11 cellular contexts compared by ENCODE assay signal in the genomic region with DNA sequence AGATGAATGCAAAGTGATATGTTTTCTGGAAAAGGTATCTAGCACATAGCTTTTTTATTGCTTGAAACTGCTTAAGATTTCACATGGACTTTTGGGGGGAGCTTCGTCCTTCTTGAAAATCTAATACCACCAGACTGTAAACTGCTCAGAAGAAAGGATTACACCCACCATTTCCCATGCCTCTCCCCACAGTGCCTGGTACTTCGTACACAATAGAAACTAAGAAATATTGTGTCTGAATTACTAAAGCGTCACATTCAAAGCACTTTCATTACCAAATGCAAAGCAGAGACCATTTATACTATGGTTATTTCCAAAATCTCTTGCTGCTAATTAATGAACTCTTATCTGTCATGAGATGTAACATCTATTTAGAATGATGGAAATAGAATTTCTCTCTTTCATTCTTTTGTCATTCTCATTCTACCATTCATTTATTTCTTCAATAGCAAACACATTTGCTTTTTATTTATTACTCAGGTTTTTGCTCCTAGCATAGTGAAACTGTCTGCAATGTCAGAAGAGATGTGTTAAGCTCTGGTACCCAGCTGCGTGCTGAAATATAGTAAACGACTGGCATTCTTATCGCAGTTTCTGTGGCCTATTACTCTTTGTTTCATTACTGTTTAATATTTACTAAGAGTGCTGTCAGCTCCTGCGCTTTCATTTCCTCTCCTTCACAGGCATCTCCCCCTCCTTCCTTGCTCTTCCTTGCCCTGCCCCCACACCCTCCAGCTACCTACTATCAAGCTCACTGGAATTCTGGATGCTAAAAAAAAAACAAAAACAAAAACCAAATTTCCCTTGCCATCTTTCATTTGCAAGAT. TPM values are rescaled to one million over a fixed set of nuclear protein-coding genes. Genes with fewer than 3 reads are reported as not detected.
A peak's percentile ranks its signal among the peaks of the same experiment; 100 is the strongest.
DNase-seq lines count a peak whose midpoint lies in the region; ATAC-seq, FAIRE-seq and TF ChIP-seq lines count a peak whose summit lies in the region.
"Had no signal": no experiment of that assay in that cellular context is flagged by ENCODE, and none has a peak within 500 bp of the region (broad histone marks: within the 10 kb centered on the region; RNA-seq: fewer than 3 reads in every experiment).

No MANE protein-coding gene starts in this region.

- H3K79me2 ChIP-seq in HepG2 (ENCODE audit: insufficient read depth, low read length): no peaks in the 10 kb centered on the region

- no peak overlapping the region for H3K4me3 Mint-ChIP-seq in activated T-helper 17 cell treated with anti-CD3 and anti-CD28 coated beads, Interleukin-2, amount 50 U/mL, for 72 hours

- no peak for TF ChIP-seq POLR2A in HepG2 (IDR thresholded peaks at IDR 0.05; ENCODE audit: insufficient read depth in 1 of 2, low read depth in 2 of 2, low read length in 2 of 2)

- no peak overlapping the region for H3K27ac Mint-ChIP-seq in activated T-helper 17 cell treated with anti-CD3 and anti-CD28 coated beads, Interleukin-2, amount 50 U/mL, for 72 hours

- peaks cover 13% of the 10 kb centered on the region for H3K27me3 Mint-ChIP-seq in activated T-helper 17 cell treated with anti-CD3 and anti-CD28 coated beads, Interleukin-2, amount 50 U/mL, for 72 hours

- BruUV-seq in HepG2 (replicated peaks; lab: Mats Ljungman, UMichigan): no TSS peak

- in situ Hi-C loops in brain microvascular endothelial cell (cut with HindIII; ENCODE audit: low pct_ligation_motif_present, low sequenced_read_pairs) (no loop called here), HepG2 (cut with HindIII; ENCODE audit: extremely low pct_ligation_motif_present, low pct_unique_long_range_greater_than_20kb) (no loop called here)

- H3K36me3 ChIP-seq in GM06990 (ENCODE audit: control insufficient read depth, insufficient read depth, low read length) (no peaks in the 10 kb centered on the region), brain microvascular endothelial cell (replicated peaks) (no peaks in the 10 kb centered on the region), HepG2 (replicated peaks in 1 of 2; ENCODE audit: control insufficient read depth in 1 of 2, insufficient read depth in 2 of 2, low read length in 2 of 2) (no peaks in the 10 kb centered on the region)

- H3K4me3 ChIP-seq in GM06990 (replicated peaks; ENCODE audit: low read depth, low read length) (peak overlapping the region; percentile 41), brain microvascular endothelial cell (ENCODE audit: low read depth, low read length) (no peak overlapping the region), HepG2 (replicated peaks in 1 of 3; ENCODE audit: insufficient read depth in 1 of 3, low read depth in 2 of 3, low read length in 3 of 3) (no peak overlapping the region)

- H3K27me3 ChIP-seq in GM06990 (replicated peaks; ENCODE audit: control insufficient read depth, insufficient read depth, low read length) (no peaks in the 10 kb centered on the region), brain microvascular endothelial cell (replicated peaks) (no peaks in the 10 kb centered on the region), HepG2 (ENCODE audit: control insufficient read depth in 1 of 2, insufficient read depth in 2 of 2, low read length in 2 of 2) (0 out of 5 replicates have a peak, but pooled peaks cover 0 to 1% of the 10 kb centered on the region in 2 experiments)

- CTCF ChIA-PET in HepG2 (lab: Yijun Ruan, JAX; ENCODE audit: low intra/inter-chr PET ratio, low total read pairs): no interaction called here

- ATAC-seq in GM19395 (IDR thresholded peaks at IDR 0.05; ENCODE audit: unreplicated experiment) (peak; percentile 90), HG03039 (IDR thresholded peaks at IDR 0.05; ENCODE audit: unreplicated experiment) (peak; percentile 76), HepG2 (no peak)
- peak; percentile 23 for ATAC-seq in activated T-helper 17 cell treated with anti-CD3 and anti-CD28 coated beads, Interleukin-2, amount 50 U/mL, for 72 hours (replicated peaks)

- 48% methylated on average over 7 of the region's 7 CpGs for WGBS in HepG2 (ENCODE audit: low lambda C conversion rate)

- intact Hi-C loops in HepG2 (cut with micrococcal nuclease; ENCODE audit: unreplicated experiment): no loop called here

- DNase-seq in GM06990 (ENCODE audit: extremely low read depth, insufficient read length) (peak; percentile 56), hepatic stellate cell (ENCODE audit: low spot score) (no peak), brain microvascular endothelial cell (no peak), HepG2 (ENCODE audit: low spot score) (no peak)
- DNase-seq in activated effector memory CD4-positive, alpha-beta T cell treated with anti-CD3 and anti-CD28 coated beads, Interleukin-2, amount 50 U/mL, for 16 hours: no peak
- DNase-seq: Caco-2, T1000 had no signal

- no peaks in the 10 kb centered on the region for H3K9me3 Mint-ChIP-seq in activated T-helper 17 cell treated with anti-CD3 and anti-CD28 coated beads, Interleukin-2, amount 50 U/mL, for 72 hours

- H3K4me1 Mint-ChIP-seq in activated T-helper 17 cell treated with anti-CD3 and anti-CD28 coated beads, Interleukin-2, amount 50 U/mL, for 72 hours: peaks cover 10% of the 10 kb centered on the region

- H3K9ac ChIP-seq in HepG2 (ENCODE audit: insufficient read depth, low read depth, low read length): no peak overlapping the region

- peaks cover 22% of the 10 kb centered on the region for H3K4me1 ChIP-seq in HepG2 (ENCODE audit: insufficient read depth, low read length)

- TF ChIP-seq EP300 in HepG2 (IDR thresholded peaks at IDR 0.05; ENCODE audit: low read depth in 2 of 2, low read length in 2 of 2) (no peak), HepG2 (CRISPR knock-in tag; IDR thresholded peaks at IDR 0.05; ENCODE audit: borderline replicate concordance) (no peak)

- H3K4me2 ChIP-seq in HepG2 (ENCODE audit: low read depth, low read length): no peak overlapping the region

- no peak overlapping the region for H3K27ac ChIP-seq in brain microvascular endothelial cell
- H3K27ac ChIP-seq in HepG2 (ENCODE audit: extremely low read length, insufficient read depth, low read length): no peak overlapping the region

- H2AFZ ChIP-seq in HepG2 (ENCODE audit: low read length): no peak overlapping the region

- TF ChIP-seq RAD21 in HepG2 (CRISPR knock-in tag; IDR thresholded peaks at IDR 0.05): no peak

- TF ChIP-seq CTCF in GM06990 (IDR thresholded peaks at IDR 0.05; ENCODE audit: insufficient read depth, low read length, poor library complexity, severe bottlenecking) (no peak), brain microvascular endothelial cell (IDR thresholded peaks at IDR 0.05; ENCODE audit: low read depth, low read length, missing control alignments) (no peak), HepG2 (CRISPR knock-in tag; IDR thresholded peaks at IDR 0.05) (no peak)

- H3K9me3 ChIP-seq in HepG2 (ENCODE audit: low read length): no peaks in the 10 kb centered on the region
- H3K9me3 ChIP-seq: Caco-2 had no signal

- no peak for FAIRE-seq in HepG2 (lab: Jason Lieb, UNC)
- FAIRE-seq: bronchial epithelial cell had no signal

- POLR2A ChIA-PET in HepG2 (lab: Yijun Ruan, JAX): no interaction called here

- H4K20me1 ChIP-seq in HepG2 (ENCODE audit: insufficient read depth, low read length): no peaks in the 10 kb centered on the region

- no peaks in the 10 kb centered on the region for H3K36me3 Mint-ChIP-seq in activated T-helper 17 cell treated with anti-CD3 and anti-CD28 coated beads, Interleukin-2, amount 50 U/mL, for 72 hours (ENCODE audit: low read depth)

TF ChIP-seq in HepG2, 621 proteins besides CTCF, POLR2A, EP300 and RAD21 (continues in another document):
- no peak for TF ChIP-seq HCFC1 (IDR thresholded peaks at IDR 0.05; ENCODE audit: low read depth, low read length)
- no peak for TF ChIP-seq ZNF589 (CRISPR knock-in tag; conservative IDR thresholded peaks at IDR 0.05)
- TF ChIP-seq LBX2 (CRISPR knock-in tag; IDR thresholded peaks at IDR 0.05; ENCODE audit: borderline replicate concordance): no peak
- no peak for TF ChIP-seq ZNF614 (CRISPR knock-in tag; IDR thresholded peaks at IDR 0.05; ENCODE audit: borderline replicate concordance)
- no peak for TF ChIP-seq CAMTA2 (CRISPR knock-in tag; IDR thresholded peaks at IDR 0.05; ENCODE audit: borderline replicate concordance)

RNA-seq across cellular contexts. Expression of gene RAPGEF2, which starts 51.4 kb away (rescaled TPM):
- 10 to 100 TPM; 22.8 to 25.1 TPM for total RNA-seq in activated T-helper 17 cell treated with anti-CD3 and anti-CD28 coated beads, Interleukin-2, amount 50 U/mL, for 72 hours
- 23.0 and 24.3 TPM in 2 replicates for total RNA-seq in HepG2 (2016; rRNA removed; fragmentation: Illumina TruSeq; extraction: Trizol)
- total RNA-seq in HepG2 (2016; cell fraction: cytosol; rRNA removed; fragmentation: Illumina TruSeq; extraction: Trizol; ENCODE audit: low read depth): 4.9 and 6.3 TPM in 2 replicates
- 22.0 and 23.7 TPM in 2 replicates for total RNA-seq in HepG2 (2016; cell fraction: insoluble cytoplasmic fraction; rRNA removed; fragmentation: Illumina TruSeq; extraction: Trizol)
- total RNA-seq in HepG2 (2016; cell fraction: membrane; rRNA removed; fragmentation: Illumina TruSeq; extraction: Trizol): 5.0 and 6.3 TPM in 2 replicates
- total RNA-seq in HepG2 (2016; cell fraction: nucleus; rRNA removed; fragmentation: Illumina TruSeq; extraction: Trizol): 35.9 and 37.8 TPM in 2 replicates
- 17.2 and 19.2 TPM in 2 replicates for polyA plus RNA-seq in HepG2 (2011; rRNA removed)
- polyA plus RNA-seq in HepG2 (2011; cell fraction: cytosol; rRNA removed): 13.6 and 17.3 TPM in 2 replicates
- polyA plus RNA-seq in HepG2 (2011; cell fraction: nucleus; rRNA removed): 22.9 and 26.6 TPM in 2 replicates
- 12.4 and 13.7 TPM in 2 replicates for polyA plus RNA-seq in HepG2 (2012)
- 0.24 and 0.32 TPM in 2 replicates for polyA plus RNA-seq in HepG2 (2016; cell fraction: cytosol; fragmentation: Illumina TruSeq; extraction: Trizol; ENCODE audit: low read depth)
- 12.6 and 13.0 TPM in 2 replicates for polyA plus RNA-seq in HepG2 (2016; cell fraction: insoluble cytoplasmic fraction; fragmentation: Illumina TruSeq; extraction: Trizol; ENCODE audit: low read depth)
- 0.80 and 1.2 TPM in 2 replicates for polyA plus RNA-seq in HepG2 (2016; cell fraction: membrane; fragmentation: Illumina TruSeq; extraction: Trizol; ENCODE audit: low read depth)
- polyA plus RNA-seq in HepG2 (2016; cell fraction: nucleus; fragmentation: Illumina TruSeq; extraction: Trizol; ENCODE audit: insufficient read depth, low read depth): 21.9 and 25.9 TPM in 2 replicates
- polyA minus RNA-seq in HepG2 (2011; rRNA and poly(A)+ RNA removed; ENCODE audit: low replicate concordance): 24.7 and 32.1 TPM in 2 replicates
- polyA minus RNA-seq in HepG2 (2011; cell fraction: cytosol; rRNA and poly(A)+ RNA removed): 18.1 and 20.7 TPM in 2 replicates
- 83.3 and 91.0 TPM in 2 replicates for polyA minus RNA-seq in HepG2 (2011; cell fraction: nucleus; rRNA and poly(A)+ RNA removed)
